In genomic region chr10:94006591-94007550, GRCh38 we compare ENCODE assay signal across 11 cellular contexts. TPM values are rescaled to one million over a fixed set of nuclear protein-coding genes. Genes with fewer than 3 reads are reported as not detected.
DNase-seq lines count a peak whose midpoint lies in the region; ATAC-seq and TF ChIP-seq lines count a peak whose summit lies in the region.
"Had no signal": no experiment of that assay in that cellular context is flagged by ENCODE, and none has a peak within 500 bp of the region (broad histone marks: within the 10 kb centered on the region; RNA-seq: fewer than 3 reads in every experiment).

No MANE protein-coding gene starts in this region.

- ATAC-seq in mucosa of descending colon, result peak; percentile 93
- no peak for ATAC-seq in HG03095 (IDR thresholded peaks at IDR 0.05; ENCODE audit: unreplicated experiment)
- ATAC-seq in GM18858 (IDR thresholded peaks at IDR 0.05; ENCODE audit: unreplicated experiment), result no peak
- no peak for ATAC-seq in activated naive CD8-positive, alpha-beta T cell treated with anti-CD3 and anti-CD28 coated beads, Interleukin-2, amount 50 U/mL, for 24 hours

- peaks cover 21% of the 10 kb centered on the region for H3K4me1 ChIP-seq in mucosa of descending colon (ENCODE audit: low read depth)

- H3K9me3 Mint-ChIP-seq in activated naive CD8-positive, alpha-beta T cell treated with anti-CD3 and anti-CD28 coated beads, Interleukin-2, amount 50 U/mL, for 24 hours, result no peaks in the 10 kb centered on the region

- H3K36me3 Mint-ChIP-seq in activated naive CD8-positive, alpha-beta T cell treated with anti-CD3 and anti-CD28 coated beads, Interleukin-2, amount 50 U/mL, for 24 hours (ENCODE audit: low read depth), result no peaks in the 10 kb centered on the region

- TF ChIP-seq CTCF in choroid plexus epithelial cell (conservative IDR thresholded peaks at IDR 0.05; ENCODE audit: low read depth, low read length), result no peak
- no peak for TF ChIP-seq CTCF in mucosa of descending colon (IDR thresholded peaks at IDR 0.05)

- no peak overlapping the region for H3K4me3 Mint-ChIP-seq in activated naive CD8-positive, alpha-beta T cell treated with anti-CD3 and anti-CD28 coated beads, Interleukin-2, amount 50 U/mL, for 24 hours

- H3K4me1 Mint-ChIP-seq in activated naive CD8-positive, alpha-beta T cell treated with anti-CD3 and anti-CD28 coated beads, Interleukin-2, amount 50 U/mL, for 24 hours, result no peaks in the 10 kb centered on the region

- intact Hi-C loops in mucosa of descending colon (cut with DNase I, micrococcal nuclease), result no loop called here

- H3K9me3 ChIP-seq in mucosa of descending colon, result no peaks in the 10 kb centered on the region

- no peaks in the 10 kb centered on the region for H3K36me3 ChIP-seq in mucosa of descending colon (ENCODE audit: low read depth)

- no peak overlapping the region for H3K4me3 ChIP-seq in choroid plexus epithelial cell (ENCODE audit: low read depth, low read length)
- no peak overlapping the region for H3K4me3 ChIP-seq in mucosa of descending colon

- peaks cover 10% of the 10 kb centered on the region for H3K27me3 Mint-ChIP-seq in activated naive CD8-positive, alpha-beta T cell treated with anti-CD3 and anti-CD28 coated beads, Interleukin-2, amount 50 U/mL, for 24 hours

- H3K27ac Mint-ChIP-seq in activated naive CD8-positive, alpha-beta T cell treated with anti-CD3 and anti-CD28 coated beads, Interleukin-2, amount 50 U/mL, for 24 hours, result no peak overlapping the region

- peak; percentile 56 for DNase-seq in AG08395 (ENCODE audit: low spot score)
- peak; percentile 64 for DNase-seq in HS-27A (ENCODE audit: low read depth)
- peak; percentile 67 for DNase-seq in choroid plexus epithelial cell (ENCODE audit: low read depth)
- peak in 1 of 3 donors; percentile 82 for DNase-seq in mucosa of descending colon
- DNase-seq in SHP77 (lab: John Stamatoyannopoulos, UW), result no peak
- no peak for DNase-seq in activated naive CD8-positive, alpha-beta T cell treated with anti-CD3 and anti-CD28 coated beads, Interleukin-2, amount 50 U/mL, for 24 hours
- DNase-seq: DND-41; NCI-H2081 treated with DMSO at 0.1 percent for 48 hours; stimulated activated CD4-positive, alpha-beta T cell treated with anti-CD3 and anti-CD28 coated beads, Interleukin-2, amount 100 ng/mL, for 24 hours had no signal

RNA-seq across cellular contexts. Expression of gene PLCE1, which starts 13.1 kb away (rescaled TPM):
- total RNA-seq in mucosa of descending colon, result 10 to 100 TPM; 36.1 to 68.9 (median 39.3) TPM

Comparison
In these comparisons a context has a peak if more than half of its experiments do, and no peak if none do; other contexts are left out.
1. DNase-seq: peak in AG08395 (single experiment), HS-27A (single experiment) and choroid plexus epithelial cell (single experiment); none in SHP77 (0 of 2) and activated naive CD8-positive, alpha-beta T cell treated with anti-CD3 and anti-CD28 coated beads, Interleukin-2, amount 50 U/mL, for 24 hours (single experiment).